ENCODE assay signal across 8 cellular contexts in the genomic region with DNA sequence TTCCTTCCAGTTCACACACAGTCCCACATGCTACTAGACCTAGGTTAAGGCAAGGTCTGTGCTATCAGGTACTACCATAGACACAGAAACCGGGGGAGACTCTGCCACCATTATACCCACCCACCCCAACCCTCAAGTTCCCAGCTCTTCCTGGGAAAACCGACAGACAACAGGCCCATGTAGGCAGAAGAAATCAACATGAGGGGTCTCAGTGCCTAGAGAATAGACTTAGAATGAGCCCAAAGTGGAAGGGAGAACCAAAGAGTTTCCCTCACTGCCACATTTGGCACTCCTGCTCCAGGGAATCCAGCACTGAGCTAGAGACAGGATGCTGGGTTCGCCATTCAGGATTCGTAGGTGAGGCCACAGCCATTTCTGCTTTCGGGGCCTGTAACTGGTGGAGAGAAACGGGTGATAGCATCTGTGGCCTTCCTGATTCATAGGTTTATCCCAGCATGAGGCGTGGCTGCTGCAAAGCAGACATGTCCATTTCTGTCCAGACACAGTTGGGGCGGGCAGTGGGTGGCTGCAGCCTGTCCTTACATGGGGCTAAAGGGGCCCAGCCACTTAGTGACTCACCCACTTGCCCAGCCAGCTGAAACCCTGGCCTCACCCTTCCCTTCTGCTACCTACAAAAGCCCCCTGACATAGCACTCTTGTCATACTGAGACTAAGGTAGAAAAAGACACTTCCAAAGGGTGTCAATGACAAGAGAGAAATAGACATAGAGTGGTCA.
DNase-seq lines count a peak whose midpoint lies in the region; ATAC-seq and TF ChIP-seq lines count a peak whose summit lies in the region.

No MANE protein-coding gene starts in this region.

- WGBS in heart right ventricle, 2 donors, result 54 to 64% methylated on average over 8 of the region's 8 CpGs

- H3K9me3 ChIP-seq in SJSA1 (replicated peaks) (no peaks in the 10 kb centered on the region), heart right ventricle (no peaks in the 10 kb centered on the region)

- H3K27me3 Mint-ChIP-seq in GM23338 (ENCODE audit: insufficient read depth, low read depth, poor library complexity) (peaks cover 26% of the 10 kb centered on the region), type B pancreatic cell (no peaks in the 10 kb centered on the region)

- no peaks in the 10 kb centered on the region for H3K27me3 ChIP-seq in GM23338 (ENCODE audit: insufficient read depth)
- no peaks in the 10 kb centered on the region for H3K27me3 ChIP-seq in SJSA1 (replicated peaks)
- no peaks in the 10 kb centered on the region for H3K27me3 ChIP-seq in heart right ventricle

- no peak overlapping the region; the same call in 1 of the 2 replicates for H3K27ac ChIP-seq in GM23338 (ENCODE audit: low read depth)
- peak overlapping the region; percentile 57 for H3K27ac ChIP-seq in SJSA1
- peak overlapping the region in 9 of 10 donors; percentile 19 to 99 (median 93) for H3K27ac ChIP-seq in heart right ventricle

- H3K79me2 ChIP-seq in GM23338 (replicated peaks; ENCODE audit: insufficient read depth), result no peaks in the 10 kb centered on the region

- H3K4me3 ChIP-seq in GM23338, result no peak overlapping the region
- peak overlapping the region; percentile 29 for H3K4me3 ChIP-seq in SJSA1
- peak overlapping the region in 4 of 10 donors; percentile 20 to 60 (median 44) for H3K4me3 ChIP-seq in heart right ventricle

- no peak for ATAC-seq in GM23338
- peak in 5 of 8 donors; percentile 28 to 62 (median 41) for ATAC-seq in heart right ventricle
- no peak for ATAC-seq in GM21528 (IDR thresholded peaks at IDR 0.05; ENCODE audit: low FRiP score, unreplicated experiment)

- H3K9me3 Mint-ChIP-seq in GM23338 (no peaks in the 10 kb centered on the region; the same call in 2 of the 3 replicates), type B pancreatic cell (no peaks in the 10 kb centered on the region)

- no peaks in the 10 kb centered on the region for H4K20me1 ChIP-seq in GM23338 (replicated peaks; ENCODE audit: insufficient read depth)

- no peak overlapping the region for H3K4me2 ChIP-seq in GM23338

- H2AFZ ChIP-seq in GM23338, result no peak overlapping the region

- TF ChIP-seq CTCF in GM23338 (conservative IDR thresholded peaks at IDR 0.05; ENCODE audit: low read depth in 2 of 2), result no peak
- TF ChIP-seq CTCF in heart right ventricle (IDR thresholded peaks at IDR 0.05), result no peak
- no peak for TF ChIP-seq CTCF in type B pancreatic cell (conservative IDR thresholded peaks at IDR 0.05)

- H3K36me3 ChIP-seq in GM23338 (ENCODE audit: insufficient read depth) (no peaks in the 10 kb centered on the region), SJSA1 (peaks cover 19% of the 10 kb centered on the region), heart right ventricle (no peaks in the 10 kb centered on the region)

- peaks cover 83% of the 10 kb centered on the region for H3K4me1 Mint-ChIP-seq in GM23338
- peaks cover 73% of the 10 kb centered on the region for H3K4me1 Mint-ChIP-seq in type B pancreatic cell (ENCODE audit: unreplicated experiment)

- H3K9me2 ChIP-seq in GM23338 (ENCODE audit: insufficient read depth), result no peaks in the 10 kb centered on the region

- DNase-seq in ELF-1 (ENCODE audit: low read depth, low spot score) (peak; percentile 51), GM23338 (ENCODE audit: low spot score) (no peak), SJSA1 (ENCODE audit: low read depth in 1 of 2, low spot score in 2 of 2) (peak; percentile 74 to 92), heart right ventricle (peak; percentile 36 to 76), type B pancreatic cell (ENCODE audit: extremely low spot score, unreplicated experiment) (no peak), NCI-H2029 (lab: John Stamatoyannopoulos, UW) (no peak), NCI-H2029 treated with DMSO at 0.1 percent for 48 hours (lab: John Stamatoyannopoulos, UW) (no peak)

- intact Hi-C loops in heart right ventricle (cut with DNase I), result loop anchor here in 8 of 10 donors (5.0 kb wide), 4 partner anchors 42 to 83 kb away; a partner anchor contains a TSS

- peaks cover 60% of the 10 kb centered on the region for H3F3A ChIP-seq in GM23338 (replicated peaks; ENCODE audit: low read depth)

- H3K4me3 Mint-ChIP-seq in GM23338 (no peak overlapping the region), type B pancreatic cell (no peak overlapping the region)

- peaks cover 71% of the 10 kb centered on the region for H3K4me1 ChIP-seq in GM23338 (ENCODE audit: insufficient read depth)
- peaks cover 88% of the 10 kb centered on the region for H3K4me1 ChIP-seq in SJSA1 (replicated peaks)
- peaks cover 12 to 80% (median 54%) of the 10 kb centered on the region in 9 donors for H3K4me1 ChIP-seq in heart right ventricle

- peak overlapping the region; percentile 99; the same call in 1 of the 2 replicates for H3K27ac Mint-ChIP-seq in GM23338
- H3K27ac Mint-ChIP-seq in type B pancreatic cell, result peak overlapping the region; percentile 96

- H3K36me3 Mint-ChIP-seq in GM23338 (ENCODE audit: low read depth), result peaks cover 3% of the 10 kb centered on the region; the same call in 1 of the 3 replicates
- no peaks in the 10 kb centered on the region for H3K36me3 Mint-ChIP-seq in type B pancreatic cell

TF ChIP-seq in GM23338, 12 proteins besides CTCF, POLR2A, EP300 and RAD21:
- no peak for TF ChIP-seq ZNF331 (CRISPR knock-in tag; IDR thresholded peaks at IDR 0.05; ENCODE audit: low read depth)
- TF ChIP-seq, protein P1, sequence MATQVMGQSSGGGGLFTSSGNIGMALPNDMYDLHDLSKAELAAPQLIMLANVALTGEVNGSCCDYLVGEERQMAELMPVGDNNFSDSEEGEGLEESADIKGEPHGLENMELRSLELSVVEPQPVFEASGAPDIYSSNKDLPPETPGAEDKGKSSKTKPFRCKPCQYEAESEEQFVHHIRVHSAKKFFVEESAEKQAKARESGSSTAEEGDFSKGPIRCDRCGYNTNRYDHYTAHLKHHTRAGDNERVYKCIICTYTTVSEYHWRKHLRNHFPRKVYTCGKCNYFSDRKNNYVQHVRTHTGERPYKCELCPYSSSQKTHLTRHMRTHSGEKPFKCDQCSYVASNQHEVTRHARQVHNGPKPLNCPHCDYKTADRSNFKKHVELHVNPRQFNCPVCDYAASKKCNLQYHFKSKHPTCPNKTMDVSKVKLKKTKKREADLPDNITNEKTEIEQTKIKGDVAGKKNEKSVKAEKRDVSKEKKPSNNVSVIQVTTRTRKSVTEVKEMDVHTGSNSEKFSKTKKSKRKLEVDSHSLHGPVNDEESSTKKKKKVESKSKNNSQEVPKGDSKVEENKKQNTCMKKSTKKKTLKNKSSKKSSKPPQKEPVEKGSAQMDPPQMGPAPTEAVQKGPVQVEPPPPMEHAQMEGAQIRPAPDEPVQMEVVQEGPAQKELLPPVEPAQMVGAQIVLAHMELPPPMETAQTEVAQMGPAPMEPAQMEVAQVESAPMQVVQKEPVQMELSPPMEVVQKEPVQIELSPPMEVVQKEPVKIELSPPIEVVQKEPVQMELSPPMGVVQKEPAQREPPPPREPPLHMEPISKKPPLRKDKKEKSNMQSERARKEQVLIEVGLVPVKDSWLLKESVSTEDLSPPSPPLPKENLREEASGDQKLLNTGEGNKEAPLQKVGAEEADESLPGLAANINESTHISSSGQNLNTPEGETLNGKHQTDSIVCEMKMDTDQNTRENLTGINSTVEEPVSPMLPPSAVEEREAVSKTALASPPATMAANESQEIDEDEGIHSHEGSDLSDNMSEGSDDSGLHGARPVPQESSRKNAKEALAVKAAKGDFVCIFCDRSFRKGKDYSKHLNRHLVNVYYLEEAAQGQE (IDR thresholded peaks at IDR 0.05; ENCODE audit: unreplicated experiment), result no peak
- TF ChIP-seq JUNB (IDR thresholded peaks at IDR 0.05; ENCODE audit: unreplicated experiment), result no peak
- TF ChIP-seq NANOG (IDR thresholded peaks at IDR 0.05; ENCODE audit: borderline replicate concordance), result no peak
- no peak for TF ChIP-seq STAT1 (IDR thresholded peaks at IDR 0.05; ENCODE audit: unreplicated experiment)
- no peak for TF ChIP-seq CREB1 (CRISPR knock-in tag; IDR thresholded peaks at IDR 0.05; ENCODE audit: low read depth)
- no peak for TF ChIP-seq EZH2 (IDR thresholded peaks at IDR 0.05; ENCODE audit: low read depth, unreplicated experiment)
TF ChIP-seq in GM23338: peak in this region for 0.

Comparison
In these comparisons a context has a peak if more than half of its experiments do, and no peak if none do; other contexts are left out.
1. DNase-seq: peak in ELF-1 (single experiment), SJSA1 (2 of 2) and heart right ventricle (2 of 2); none in GM23338 (single experiment), type B pancreatic cell (single experiment), NCI-H2029 (single experiment) and NCI-H2029 treated with DMSO at 0.1 percent for 48 hours (single experiment).
2. ATAC-seq: peak in heart right ventricle (5 of 8); none in GM23338 (single experiment) and GM21528 (single experiment).